In genomic region chr17:80187493-80187892, GRCh38 we compare ENCODE assay signal across 12 cellular contexts. TPM values are rescaled to one million over a fixed set of nuclear protein-coding genes. Genes with fewer than 3 reads are reported as not detected.
DNase-seq lines count a peak whose midpoint lies in the region; ATAC-seq and TF ChIP-seq lines count a peak whose summit lies in the region.
"Had no signal": no experiment of that assay in that cellular context is flagged by ENCODE, and none has a peak within 500 bp of the region (broad histone marks: within the 10 kb centered on the region; RNA-seq: fewer than 3 reads in every experiment).

No MANE protein-coding gene starts in this region.

- no peak overlapping the region for H3K4me3 Mint-ChIP-seq in natural killer cell treated with Interleukin-12 subunit alpha and Interleukin-12 subunit beta and Interleukin-15 and Interleukin-18, amount 100 ng/mL, for 72 hours
- no peak overlapping the region for H3K4me3 Mint-ChIP-seq in stimulated activated memory B cell treated with anti-CD40 and anti-IgM and Interleukin-4, amounts not matched to agents 10 μg/mL and 1 μg/mL and 100 μg/mL, for 72 hours
- H3K4me3 Mint-ChIP-seq: brain had no signal

- H3K27me3 ChIP-seq in esophagus muscularis mucosa, result peaks cover 0 to 16% (median 0%) of the 10 kb centered on the region in 4 donors
- H3K27me3 ChIP-seq in mucosa of rectum (ENCODE audit: control insufficient read depth in 2 of 2, insufficient read depth in 2 of 2, low read length in 2 of 2), result peaks cover 0 to 1% of the 10 kb centered on the region in 2 donors
- no peaks in the 10 kb centered on the region for H3K27me3 ChIP-seq in uterus

- WGBS in esophagus muscularis mucosa, result 61% methylated on average over 13 of the region's 13 CpGs

- H3K4me3 ChIP-seq in esophagus muscularis mucosa (peak overlapping the region in 3 of 4 donors; percentile 2 to 39 (median 27)), mucosa of rectum (ENCODE audit: low read length in 2 of 2) (peak overlapping the region; percentile 46 to 53), uterus (no peak overlapping the region)

- H3K9ac ChIP-seq in mucosa of rectum (ENCODE audit: low read depth in 1 of 2, low read length in 2 of 2), result peak overlapping the region; percentile 23 to 24

- H3K36me3 Mint-ChIP-seq in natural killer cell treated with Interleukin-12 subunit alpha and Interleukin-12 subunit beta and Interleukin-15 and Interleukin-18, amount 100 ng/mL, for 72 hours, result no peaks in the 10 kb centered on the region
- no peaks in the 10 kb centered on the region for H3K36me3 Mint-ChIP-seq in stimulated activated memory B cell treated with anti-CD40 and anti-IgM and Interleukin-4, amounts not matched to agents 10 μg/mL and 1 μg/mL and 100 μg/mL, for 72 hours
- H3K36me3 Mint-ChIP-seq: brain had no signal

- no peak for ATAC-seq in GM19395 (IDR thresholded peaks at IDR 0.05; ENCODE audit: unreplicated experiment)
- ATAC-seq in natural killer cell treated with Interleukin-12 subunit alpha and Interleukin-12 subunit beta and Interleukin-15 and Interleukin-18, amount 100 ng/mL, for 72 hours, result no peak
- no peak for ATAC-seq in stimulated activated memory B cell treated with anti-CD40 and anti-IgM and Interleukin-4, amounts not matched to agents 10 μg/mL and 1 μg/mL and 100 μg/mL, for 72 hours

- no peak overlapping the region for H3K27ac Mint-ChIP-seq in natural killer cell treated with Interleukin-12 subunit alpha and Interleukin-12 subunit beta and Interleukin-15 and Interleukin-18, amount 100 ng/mL, for 72 hours
- H3K27ac Mint-ChIP-seq in stimulated activated memory B cell treated with anti-CD40 and anti-IgM and Interleukin-4, amounts not matched to agents 10 μg/mL and 1 μg/mL and 100 μg/mL, for 72 hours, result no peak overlapping the region
- H3K27ac Mint-ChIP-seq: brain had no signal

- DNase-seq in LoVo (ENCODE audit: low spot score), result peak; percentile 15
- no peak for DNase-seq in esophagus muscularis mucosa (ENCODE audit: extremely low spot score)
- DNase-seq in uterus, result peak; percentile 27 to 71
- DNase-seq in natural killer cell treated with Interleukin-12 subunit alpha and Interleukin-12 subunit beta and Interleukin-15 and Interleukin-18, amount 100 ng/mL, for 72 hours (ENCODE audit: low spot score), result no peak
- DNase-seq in ecto neural progenitor cell (ENCODE audit: low spot score), result no peak
- DNase-seq: KBM-7, NCI-H524 treated with DMSO at 0.1 percent for 48 hours had no signal

- H3K4me1 ChIP-seq in esophagus muscularis mucosa (peaks cover 7 to 25% (median 22%) of the 10 kb centered on the region in 4 donors), mucosa of rectum (ENCODE audit: control insufficient read depth in 2 of 2, insufficient read depth in 2 of 2, low read length in 2 of 2) (peaks cover 0 to 3% of the 10 kb centered on the region in 2 donors), uterus (no peaks in the 10 kb centered on the region)

- H3K27ac ChIP-seq in esophagus muscularis mucosa (replicated peaks in 1 of 4) (no peak overlapping the region), mucosa of rectum (ENCODE audit: low read depth in 2 of 2, low read length in 2 of 2) (peak overlapping the region in 1 of 2 donors; percentile 32), uterus (no peak overlapping the region)

- TF ChIP-seq CTCF in esophagus muscularis mucosa (IDR thresholded peaks at IDR 0.05) (no peak), uterus (IDR thresholded peaks at IDR 0.05) (no peak)

- intact Hi-C loops in esophagus muscularis mucosa (cut with DNase I) (no loop called here), uterus (cut with DNase I; ENCODE audit: low total_unique reads) (no loop called here)

- H3K9me3 Mint-ChIP-seq in natural killer cell treated with Interleukin-12 subunit alpha and Interleukin-12 subunit beta and Interleukin-15 and Interleukin-18, amount 100 ng/mL, for 72 hours, result no peaks in the 10 kb centered on the region
- H3K9me3 Mint-ChIP-seq in stimulated activated memory B cell treated with anti-CD40 and anti-IgM and Interleukin-4, amounts not matched to agents 10 μg/mL and 1 μg/mL and 100 μg/mL, for 72 hours, result no peaks in the 10 kb centered on the region
- H3K9me3 Mint-ChIP-seq: brain had no signal

- H3K4me1 Mint-ChIP-seq in natural killer cell treated with Interleukin-12 subunit alpha and Interleukin-12 subunit beta and Interleukin-15 and Interleukin-18, amount 100 ng/mL, for 72 hours (ENCODE audit: low read depth in 2 of 2), result peaks cover 0 to 4% of the 10 kb centered on the region in 2 donors
- H3K4me1 Mint-ChIP-seq in stimulated activated memory B cell treated with anti-CD40 and anti-IgM and Interleukin-4, amounts not matched to agents 10 μg/mL and 1 μg/mL and 100 μg/mL, for 72 hours, result no peaks in the 10 kb centered on the region

- TF ChIP-seq POLR2A in esophagus muscularis mucosa (IDR thresholded peaks at IDR 0.05; ENCODE audit: low read depth) (no peak), uterus (IDR thresholded peaks at IDR 0.05) (no peak)

- H3K9me3 ChIP-seq in esophagus muscularis mucosa, result no peaks in the 10 kb centered on the region
- H3K9me3 ChIP-seq in mucosa of rectum (ENCODE audit: control insufficient read depth in 2 of 2, low read length in 2 of 2), result no peaks in the 10 kb centered on the region
- H3K9me3 ChIP-seq in uterus, result no peaks in the 10 kb centered on the region

- H3K36me3 ChIP-seq in esophagus muscularis mucosa, result no peaks in the 10 kb centered on the region
- H3K36me3 ChIP-seq in mucosa of rectum (ENCODE audit: control insufficient read depth in 2 of 2, insufficient read depth in 2 of 2, low read length in 2 of 2), result no peaks in the 10 kb centered on the region
- H3K36me3 ChIP-seq in uterus, result no peaks in the 10 kb centered on the region

- TF ChIP-seq EP300 in esophagus muscularis mucosa (IDR thresholded peaks at IDR 0.05), result no peak

- H3K27me3 Mint-ChIP-seq in natural killer cell treated with Interleukin-12 subunit alpha and Interleukin-12 subunit beta and Interleukin-15 and Interleukin-18, amount 100 ng/mL, for 72 hours, result peaks cover 0 to 3% of the 10 kb centered on the region in 2 donors
- peaks cover 65% of the 10 kb centered on the region for H3K27me3 Mint-ChIP-seq in stimulated activated memory B cell treated with anti-CD40 and anti-IgM and Interleukin-4, amounts not matched to agents 10 μg/mL and 1 μg/mL and 100 μg/mL, for 72 hours

RNA-seq across cellular contexts. Expression of gene CARD14, which starts 17.7 kb away (rescaled TPM):
- total RNA-seq in esophagus muscularis mucosa, result under 1 TPM in 3 of 4 donors, not detected in 1; 0.23 to 0.33 (median 0.32) TPM
- 1 to 10 TPM in 1 of 4 donors, under 1 TPM in 1, not detected in 2; 0.43 to 1.4 TPM for total RNA-seq in uterus
- total RNA-seq in natural killer cell treated with Interleukin-12 subunit alpha and Interleukin-12 subunit beta and Interleukin-15 and Interleukin-18, amount 100 ng/mL, for 72 hours, result not detected
- total RNA-seq: activated CD8-positive, alpha-beta memory T cell treated with anti-CD3 and anti-CD28 coated beads for 36 hours had no signal

RNA-seq across cellular contexts. Expression of gene SGSH, which starts 32.6 kb away (rescaled TPM):
- total RNA-seq in esophagus muscularis mucosa (10 to 100 TPM; 12.9 to 24.4 (median 21.3) TPM), uterus (10 to 100 TPM; 14.4 to 39.7 (median 38.4) TPM)
- total RNA-seq in natural killer cell treated with Interleukin-12 subunit alpha and Interleukin-12 subunit beta and Interleukin-15 and Interleukin-18, amount 100 ng/mL, for 72 hours, result 10 to 100 TPM in 1 of 2 donors, 1 to 10 TPM in 1; 9.9 to 32.4 TPM

RNA-seq across cellular contexts. Expression of gene SLC26A11, which starts 32.7 kb away (rescaled TPM):
- total RNA-seq in esophagus muscularis mucosa (10 to 100 TPM; 11.3 to 13.8 (median 12.7) TPM), uterus (10 to 100 TPM in 3 of 4 donors, 1 to 10 TPM in 1; 10.0 to 38.7 (median 16.0) TPM)
- total RNA-seq in natural killer cell treated with Interleukin-12 subunit alpha and Interleukin-12 subunit beta and Interleukin-15 and Interleukin-18, amount 100 ng/mL, for 72 hours, result 10 to 100 TPM in 1 of 2 donors, 1 to 10 TPM in 1; 5.5 to 19.3 TPM

RNA-seq across cellular contexts. Expression of gene EIF4A3, which starts 40.6 kb away (rescaled TPM):
- total RNA-seq in esophagus muscularis mucosa (10 to 100 TPM; 31.0 to 61.0 (median 39.8) TPM), uterus (100 to 1,000 TPM in 1 of 4 donors, 10 to 100 TPM in 3; 29.7 to 500 (median 79.1) TPM)
- total RNA-seq in natural killer cell treated with Interleukin-12 subunit alpha and Interleukin-12 subunit beta and Interleukin-15 and Interleukin-18, amount 100 ng/mL, for 72 hours, result 100 to 1,000 TPM; 134 to 155 TPM

Comparison
In these comparisons a context has a peak if more than half of its experiments do, and no peak if none do; other contexts are left out.
1. DNase-seq: peak in LoVo (single experiment) and uterus (2 of 2); none in esophagus muscularis mucosa (single experiment), natural killer cell treated with Interleukin-12 subunit alpha and Interleukin-12 subunit beta and Interleukin-15 and Interleukin-18, amount 100 ng/mL, for 72 hours (single experiment) and ecto neural progenitor cell (single experiment).
2. H3K4me3 ChIP-seq: peak in esophagus muscularis mucosa (3 of 4) and mucosa of rectum (2 of 2); none in uterus (0 of 2).